8 cellular contexts compared by ENCODE assay signal in the genomic region with DNA sequence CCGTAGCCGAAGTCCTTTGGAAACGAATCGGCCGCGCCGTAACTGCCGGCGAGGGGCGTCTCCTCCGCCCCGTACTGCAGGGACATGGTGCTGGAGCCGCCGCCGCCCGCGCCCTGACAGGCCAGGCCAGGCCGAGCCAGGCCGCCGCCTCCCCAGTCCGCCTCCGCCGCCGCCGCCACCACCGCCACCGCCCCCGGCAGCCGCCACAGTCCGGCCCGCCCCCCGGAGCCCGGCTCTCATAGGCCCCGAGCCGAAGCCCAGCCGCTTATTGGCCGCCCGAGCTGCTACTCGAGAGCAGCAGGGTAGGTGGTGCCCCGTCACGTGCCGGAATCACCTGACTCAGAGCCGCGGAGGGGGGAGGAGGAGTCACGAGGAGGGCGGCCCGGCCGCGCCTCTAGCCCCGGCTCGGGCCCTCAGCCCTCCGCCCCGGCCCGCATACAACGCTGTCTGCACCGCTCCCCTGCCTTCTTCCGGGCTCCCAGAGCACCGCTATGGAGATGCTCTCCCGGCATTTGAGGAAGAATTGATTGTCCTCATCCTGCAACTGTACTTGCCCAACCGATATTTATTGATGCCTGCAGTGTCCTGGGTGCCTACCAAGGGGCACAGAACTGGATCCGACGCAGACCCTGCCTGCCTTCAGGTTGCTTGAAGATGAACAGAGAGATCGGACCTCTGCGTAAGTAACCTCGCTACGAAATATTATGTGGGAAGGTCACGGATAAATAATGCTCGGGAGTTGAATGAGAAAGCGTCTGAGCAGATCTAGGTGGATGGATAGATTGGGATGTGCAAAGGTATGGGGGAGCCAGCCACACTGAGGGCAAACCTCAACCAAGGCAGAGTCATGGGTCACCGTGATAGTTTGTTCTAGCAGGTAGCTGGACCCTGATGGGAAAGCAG. TPM values are rescaled to one million over a fixed set of nuclear protein-coding genes. Genes with fewer than 3 reads are reported as not detected.
DNase-seq lines count a peak whose midpoint lies in the region; ATAC-seq, FAIRE-seq and TF ChIP-seq lines count a peak whose summit lies in the region.

Gene RRAGC, minus strand, starts transcription at position 212 of the 903 bp plus-strand sequence. Its CDS starts 126 bp downstream, at position 86.

- peak; percentile 76 for FAIRE-seq in endothelial cell of umbilical vein (lab: Jason Lieb, UNC)

- TF ChIP-seq POLR2A in IMR-90 (IDR thresholded peaks at IDR 0.05; ENCODE audit: low read depth, low read length) (peak; percentile 64), endothelial cell of umbilical vein (IDR thresholded peaks at IDR 0.05; ENCODE audit: low read depth, low read length) (peak; percentile 57)

- H2BK120ac ChIP-seq in IMR-90 (ENCODE audit: low read depth, low read length) = peak within 1 kb of the TSS; percentile 35

- H3K9me3 ChIP-seq in IMR-90 (ENCODE audit: control insufficient read depth, insufficient read depth, low read length) (no peaks in the 10 kb centered on the region), OCI-LY7 (ENCODE audit: low read length) (no peaks in the 10 kb centered on the region), endothelial cell of umbilical vein (replicated peaks; ENCODE audit: control insufficient read depth, insufficient read depth, low read length) (no peaks in the 10 kb centered on the region)

- peak within 1 kb of the TSS; percentile 96 for H3K9ac ChIP-seq in IMR-90 (ENCODE audit: low read depth, low read length)
- H3K9ac ChIP-seq in endothelial cell of umbilical vein (replicated peaks; ENCODE audit: extremely low read depth, insufficient read depth, low read length) = peak within 1 kb of the TSS; percentile 73

- H3K27me3 ChIP-seq in IMR-90 (ENCODE audit: control insufficient read depth, insufficient read depth, low read length) (no peaks in the 10 kb centered on the region), endothelial cell of umbilical vein (ENCODE audit: control insufficient read depth in 2 of 2, insufficient read depth in 2 of 2, low read length in 2 of 2) (no peaks in the 10 kb centered on the region)

- H3K27ac ChIP-seq in IMR-90 (ENCODE audit: insufficient read depth, low read length) = peak within 1 kb of the TSS; percentile 80
- peak within 1 kb of the TSS; percentile 14 for H3K27ac ChIP-seq in OCI-LY7 (ENCODE audit: low read depth, low read length, poor library complexity, severe bottlenecking)
- H3K27ac ChIP-seq in endothelial cell of umbilical vein (ENCODE audit: insufficient read depth, low read depth, low read length) = peak within 1 kb of the TSS; percentile 36

- peak within 1 kb of the TSS; percentile 36; the same call in 1 of the 2 replicates for H2BK20ac ChIP-seq in IMR-90 (ENCODE audit: low read depth, low read length)

- peak within 1 kb of the TSS; percentile 69 for H2BK5ac ChIP-seq in IMR-90 (ENCODE audit: low read depth, low read length, poor library complexity, severe bottlenecking)

- WGBS in IMR-90 (ENCODE audit: extremely low coverage in 2 of 2, insufficient read length in 1 of 2), 2 experiments = 0% methylated on average over 5 of the region's 70 CpGs; no CpG with 5 or more reads in 1 of the 2 experiments

- peak within 1 kb of the TSS; percentile 96 for H3K4ac ChIP-seq in IMR-90 (ENCODE audit: low read depth, low read length)

- no peak for TF ChIP-seq RAD21 in IMR-90 (IDR thresholded peaks at IDR 0.05; ENCODE audit: low read length)

- peaks cover 32% of the 10 kb centered on the region for H3K79me2 ChIP-seq in OCI-LY7 (ENCODE audit: insufficient read depth, low read depth, low read length)
- H3K79me2 ChIP-seq in endothelial cell of umbilical vein (ENCODE audit: control insufficient read depth, insufficient read depth, low read length) = peaks cover 19% of the 10 kb centered on the region

- H4K20me1 ChIP-seq in IMR-90 (ENCODE audit: insufficient read depth, low read length) (peaks cover 3% of the 10 kb centered on the region; the same call in 1 of the 2 replicates), OCI-LY7 (ENCODE audit: insufficient read depth, low read length) (0 out of 2 replicates have a peak, but pooled peaks cover 4% of the 10 kb centered on the region), endothelial cell of umbilical vein (replicated peaks; ENCODE audit: control insufficient read depth, extremely low read depth, insufficient read depth, low read length) (no peaks in the 10 kb centered on the region)

- POLR2A ChIA-PET in IMR-90 (lab: Charles Lee; ENCODE audit: unreplicated experiment) = interaction anchor here (0.6 kb wide), 1 partner anchor 909 kb away, joined by 3 read pairs; no protein-coding TSS in a partner anchor
- POLR2A ChIA-PET in OCI-LY7 (lab: Charles Lee) = interaction anchor here (0.6 to 1.2 kb wide), 3 partner anchors 12 to 274 kb away, joined by 3 to 5 read pairs (median 4); no protein-coding TSS in a partner anchor
- POLR2A ChIA-PET in endothelial cell of umbilical vein (lab: Charles Lee) = no interaction called here

- DNase-seq in DMS 273 treated with DMSO at 0.1 percent for 48 hours (lab: John Stamatoyannopoulos, UW) = peak; percentile 100
- DNase-seq in IMR-90 = peak; percentile 97
- DNase-seq in OCI-LY7 (ENCODE audit: low spot score) = peak; percentile 98
- peak; percentile 97 for DNase-seq in activated T-cell treated with anti-CD3 and anti-CD28 coated beads for 1 hour (ENCODE audit: low read depth)
- DNase-seq in endothelial cell of umbilical vein (ENCODE audit: low read depth, low spot score) = peak; percentile 97
- peak; percentile 98 for DNase-seq in midbrain (lab: John Stamatoyannopoulos, UW)
- peak; percentile 98 to 99 for DNase-seq in stimulated activated CD8-positive, alpha-beta memory T cell treated with anti-CD3 and anti-CD28 coated beads, Interleukin-15, amount 100 ng/mL, for 48 hours (ENCODE audit: low read depth in 2 of 2)

- peak within 1 kb of the TSS; percentile 91 to 94 for H4K8ac ChIP-seq in IMR-90 (ENCODE audit: low read depth in 2 of 2, low read length in 2 of 2)

- H3K9me2 ChIP-seq in OCI-LY7 (ENCODE audit: insufficient read depth, low read length) = no peaks in the 10 kb centered on the region

- peak; percentile 85 for ATAC-seq in GM21528 (IDR thresholded peaks at IDR 0.05; ENCODE audit: low FRiP score, unreplicated experiment)
- ATAC-seq in IMR-90 (ENCODE audit: low read depth) = peak; percentile 98

- intact Hi-C loops in IMR-90 (cut with micrococcal nuclease) (loop anchor here (1.0 to 2.0 kb wide), 2 partner anchors 131 to 166 kb away; partner anchors contain the start of genes AKIRIN1 and NDUFS5), OCI-LY7 (cut with micrococcal nuclease; ENCODE audit: unreplicated experiment) (loop anchor here (2.0 kb wide), 1 partner anchor 13 kb away; the partner anchor contains the start of gene MYCBP), endothelial cell of umbilical vein (cut with micrococcal nuclease) (loop anchor here (1.0 to 10.0 kb wide), 6 partner anchors 13 to 715 kb away; partner anchors contain the start of genes AKIRIN1, MACF1, MYCBP and NDUFS5)

- H3K4me1 ChIP-seq in IMR-90 (ENCODE audit: control insufficient read depth, insufficient read depth, low read length) (peaks cover 2% of the 10 kb centered on the region; the same call in 1 of the 2 replicates), OCI-LY7 (ENCODE audit: insufficient read depth, low read length, poor library complexity, severe bottlenecking) (peaks cover 18% of the 10 kb centered on the region), endothelial cell of umbilical vein (ENCODE audit: control insufficient read depth, extremely low read depth, insufficient read depth, low read length) (peaks cover 5% of the 10 kb centered on the region)

- H3K9me1 ChIP-seq in IMR-90 (ENCODE audit: insufficient read depth, low read length) (no peaks in the 10 kb centered on the region; the same call in 1 of the 2 replicates), endothelial cell of umbilical vein (replicated peaks; ENCODE audit: control insufficient read depth, extremely low read depth, insufficient read depth, low read length) (no peaks in the 10 kb centered on the region)

- in situ Hi-C loops in IMR-90 (cut with MboI; ENCODE audit: low sequenced_read_pairs) = loop anchor here (5.0 to 25.0 kb wide), 2 partner anchors 227 to 677 kb away; no protein-coding TSS in a partner anchor

- H2AK9ac ChIP-seq in IMR-90 (replicated peaks; ENCODE audit: low read depth, low read length, poor library complexity) = peak within 1 kb of the TSS; percentile 97

- BruUV-seq in IMR-90 (replicated peaks; lab: Mats Ljungman, UMichigan) = no TSS peak
- BruUV-seq in OCI-LY7 (replicated peaks; lab: Mats Ljungman, UMichigan) = no TSS peak
- BruUV-seq in endothelial cell of umbilical vein (replicated peaks; lab: Mats Ljungman, UMichigan) = TSS peak; percentile 59

- peak within 1 kb of the TSS; percentile 98 for H3K14ac ChIP-seq in IMR-90 (replicated peaks; ENCODE audit: low read depth, low read length)

- H3K23ac ChIP-seq in IMR-90 (ENCODE audit: low read depth, low read length) = peak within 1 kb of the TSS; percentile 95

- dilution Hi-C loops in IMR-90 (cut with HindIII; ENCODE audit: low sequenced_read_pairs, unreplicated experiment) = no loop called here
- dilution Hi-C loops in endothelial cell of umbilical vein (cut with MboI; ENCODE audit: extremely low pct_ligation_motif_present, low sequenced_read_pairs) = no loop called here

- H3K79me1 ChIP-seq in IMR-90 (ENCODE audit: low read depth in 1 of 2, low read length in 2 of 2) = peaks cover 33 to 58% of the 10 kb centered on the region in 2 experiments

- H2AFZ ChIP-seq in IMR-90 (replicated peaks; ENCODE audit: low read length, poor library complexity) (peak within 1 kb of the TSS; percentile 97), OCI-LY7 (ENCODE audit: low read length) (peak within 1 kb of the TSS; percentile 97), endothelial cell of umbilical vein (ENCODE audit: low read depth, low read length) (peak within 1 kb of the TSS; percentile 90)

- peak within 1 kb of the TSS; percentile 84; the same call in 1 of the 2 replicates for H3K56ac ChIP-seq in IMR-90 (ENCODE audit: extremely low read depth, insufficient read depth, low read length)

- peak within 1 kb of the TSS; percentile 57 for H2AK5ac ChIP-seq in IMR-90 (ENCODE audit: low read depth, low read length)

- H3K4me3 ChIP-seq in IMR-90 (ENCODE audit: insufficient read depth, low read depth, low read length) (peak within 1 kb of the TSS; percentile 92), OCI-LY7 (ENCODE audit: low read depth, low read length, poor library complexity, severe bottlenecking) (peak within 1 kb of the TSS; percentile 91), endothelial cell of umbilical vein (replicated peaks in 1 of 3; ENCODE audit: insufficient read depth in 1 of 3, low read depth in 1 of 3, low read length in 3 of 3) (peak within 1 kb of the TSS; percentile 74 to 88 (median 87))

- peak within 1 kb of the TSS; percentile 84 for H4K5ac ChIP-seq in IMR-90 (ENCODE audit: low read depth, low read length)

- H3K4me2 ChIP-seq in IMR-90 (ENCODE audit: low read depth, low read length) = peak within 1 kb of the TSS; percentile 98
- peak within 1 kb of the TSS; percentile 92 for H3K4me2 ChIP-seq in OCI-LY7 (ENCODE audit: low read length)
- H3K4me2 ChIP-seq in endothelial cell of umbilical vein (ENCODE audit: insufficient read depth, low read length) = peak within 1 kb of the TSS; percentile 79

- peak within 1 kb of the TSS; percentile 75 for H4K91ac ChIP-seq in IMR-90 (ENCODE audit: insufficient read depth, low read depth, low read length)

- TF ChIP-seq CTCF in IMR-90 (conservative IDR thresholded peaks at IDR 0.05; ENCODE audit: low read depth, low read length) = no peak
- no peak for TF ChIP-seq CTCF in OCI-LY7 (conservative IDR thresholded peaks at IDR 0.05; ENCODE audit: low read length)
- TF ChIP-seq CTCF in endothelial cell of umbilical vein (IDR thresholded peaks at IDR 0.05; ENCODE audit: extremely low read depth in 1 of 2, insufficient read depth in 1 of 2, low read depth in 1 of 2, low read length in 2 of 2) = no peak

- H2BK15ac ChIP-seq in IMR-90 (ENCODE audit: low read depth, low read length) = peak within 1 kb of the TSS; percentile 63; the same call in 2 of the 3 replicates

- peak within 1 kb of the TSS; percentile 67 for H3K18ac ChIP-seq in IMR-90 (ENCODE audit: low read depth, low read length)

- H3K36me3 ChIP-seq in IMR-90 (ENCODE audit: control insufficient read depth, insufficient read depth, low read length) (peaks cover 6% of the 10 kb centered on the region), OCI-LY7 (ENCODE audit: insufficient read depth, low read length) (peaks cover 35% of the 10 kb centered on the region), endothelial cell of umbilical vein (ENCODE audit: control insufficient read depth in 2 of 2, extremely low read depth in 1 of 2, insufficient read depth in 2 of 2, low read length in 2 of 2) (peaks cover 7 to 14% of the 10 kb centered on the region in 2 experiments)

- CTCF ChIA-PET in IMR-90 (lab: Yijun Ruan, JAX) = interaction anchor here (0.6 to 0.9 kb wide), 2 partner anchors 233 to 753 kb away, joined by 3 read pairs; no protein-coding TSS in a partner anchor
- CTCF ChIA-PET in OCI-LY7 (lab: Charles Lee; ENCODE audit: unreplicated experiment) = no interaction called here
- CTCF ChIA-PET in endothelial cell of umbilical vein (lab: Charles Lee) = interaction anchor here (1.0 to 1.2 kb wide), 2 partner anchors 14 to 232 kb away, joined by 3 to 4 read pairs; no protein-coding TSS in a partner anchor

RNA-seq across cellular contexts. Expression of gene RRAGC, which starts in this region (rescaled TPM):
- total RNA-seq in IMR-90 (2012; rRNA removed) (7.2 and 11.7 TPM in 2 replicates), OCI-LY7 (2022) (19.1 and 19.6 TPM in 2 replicates), endothelial cell of umbilical vein (33.2 and 40.1 TPM in 2 replicates)
- polyA plus RNA-seq in IMR-90 (2012; rRNA removed) (9.3 and 12.2 TPM in 2 replicates), endothelial cell of umbilical vein (20.9 and 24.1 TPM in 2 replicates)
- 2.4 and 3.9 TPM in 2 replicates for polyA plus RNA-seq in IMR-90 (2012; cell fraction: cytosol; rRNA removed)
- polyA plus RNA-seq in IMR-90 (2012; cell fraction: nucleus; rRNA removed; ENCODE audit: low replicate concordance) = 0.69 and 5.1 TPM in 2 replicates
- 4.8 and 5.0 TPM in 2 replicates for total RNA-seq in OCI-LY7 (2014; rRNA removed; shearing (Covaris generic))
- 17.7 and 18.4 TPM in 2 replicates for polyA plus RNA-seq in endothelial cell of umbilical vein (2011; cell fraction: cytosol; rRNA removed)
- polyA plus RNA-seq in endothelial cell of umbilical vein (2011; cell fraction: nucleus; rRNA removed) = 10.3 and 12.4 TPM in 2 replicates
- 36.0 and 47.4 TPM in 2 replicates for polyA plus RNA-seq in endothelial cell of umbilical vein (2012)
- polyA minus RNA-seq in endothelial cell of umbilical vein = 15.0 and 15.2 TPM in 2 replicates
- polyA minus RNA-seq in endothelial cell of umbilical vein (2011; cell fraction: cytosol; rRNA and poly(A)+ RNA removed) = 6.8 TPM
- polyA minus RNA-seq in endothelial cell of umbilical vein (2011; cell fraction: nucleus; rRNA and poly(A)+ RNA removed) = 6.9 and 10.8 TPM in 2 replicates

Comparison
In these comparisons a context has a peak if more than half of its experiments do, and no peak if none do; other contexts are left out.
1. Peak in every context shown above with its lines: DNase-seq, ATAC-seq, H3K4me3 ChIP-seq and H3K27ac ChIP-seq.
2. H3K27ac ChIP-seq: peak in every context shown above with its lines; median percentile 80 in IMR-90; 36 in endothelial cell of umbilical vein; 14 in OCI-LY7.